Comparison of ENCODE assay signal across 27 cellular contexts in the genomic region with DNA sequence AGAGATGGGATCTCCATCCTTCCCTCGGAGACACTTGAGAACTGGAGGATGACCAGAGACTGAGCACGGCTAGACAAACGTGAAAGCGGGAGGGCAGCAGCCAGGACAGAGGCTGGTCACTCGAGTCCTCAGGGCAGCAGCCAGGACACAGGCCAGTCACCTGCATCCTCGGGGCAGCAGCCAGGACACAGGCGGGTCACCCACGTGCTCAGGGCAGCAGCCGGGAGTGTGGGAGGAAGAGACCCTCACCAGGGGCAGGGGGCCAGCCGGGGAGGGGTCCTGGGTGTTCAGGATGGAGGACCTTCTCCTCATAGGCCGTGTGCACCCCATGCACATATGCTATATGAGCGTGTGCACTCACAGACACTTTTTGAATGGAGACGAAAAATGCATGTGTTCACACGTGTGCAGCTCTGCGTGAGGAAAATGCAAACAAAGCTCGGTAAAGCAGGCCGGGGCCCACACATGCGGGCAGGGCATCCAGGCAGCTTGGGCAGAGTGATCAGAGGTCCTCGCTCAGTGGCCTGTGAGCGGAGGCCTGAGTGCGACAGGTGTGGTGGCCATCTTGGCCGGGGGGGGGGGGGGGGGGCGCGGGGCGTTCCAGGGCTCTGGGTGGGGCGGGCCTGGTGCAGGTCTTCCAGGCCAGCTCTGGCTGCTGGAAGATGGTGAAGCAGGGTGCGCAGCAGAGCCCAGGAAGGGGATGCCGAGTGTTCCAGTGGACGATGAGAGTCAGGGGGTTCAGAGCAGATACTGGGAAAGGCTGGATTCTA.
"Had no signal": no experiment of that assay in that cellular context is flagged by ENCODE, and none has a peak within 500 bp of the region (broad histone marks: within the 10 kb centered on the region; RNA-seq: fewer than 3 reads in every experiment).

No MANE protein-coding gene starts in this region.

- H2AFZ ChIP-seq: parathyroid adenoma had no signal

- H3K79me2 ChIP-seq: parathyroid adenoma had no signal

- H3K4me3 ChIP-seq: coronary artery, esophagus squamous epithelium, left ventricle myocardium inferior, lower lobe of right lung, right atrium auricular region, sigmoid colon, testis, tibial artery, upper lobe of left lung had no signal

- H3K36me3 ChIP-seq: esophagus squamous epithelium, left ventricle myocardium inferior, lower lobe of right lung, right atrium auricular region, sigmoid colon, tibial artery, upper lobe of left lung had no signal

- H3K36me3 Mint-ChIP-seq: immature natural killer cell; natural killer cell; stimulated activated memory B cell treated with anti-CD40 and anti-IgM and Interleukin-4, amounts not matched to agents 10 μg/mL and 1 μg/mL and 100 μg/mL, for 72 hours had no signal

- H3K4me3 Mint-ChIP-seq: immature natural killer cell; natural killer cell; neural crest cell; stimulated activated memory B cell treated with anti-CD40 and anti-IgM and Interleukin-4, amounts not matched to agents 10 μg/mL and 1 μg/mL and 100 μg/mL, for 72 hours had no signal

- H3K27me3 ChIP-seq: right atrium auricular region, sigmoid colon, testis, tibial artery, upper lobe of left lung had no signal

- H3K9ac ChIP-seq: parathyroid adenoma had no signal

- ATAC-seq: left colon; lower lobe of right lung; stimulated activated memory B cell treated with anti-CD40 and anti-IgM and Interleukin-4, amounts not matched to agents 10 μg/mL and 1 μg/mL and 100 μg/mL, for 72 hours; stimulated activated naive CD8-positive, alpha-beta T cell treated with anti-CD3 and anti-CD28 coated beads, Interleukin-15, Interleukin-2, amounts not matched to agents 100 U/mL and 50 U/mL, for 24 hours had no signal

- H3K9me3 ChIP-seq: esophagus squamous epithelium, left ventricle myocardium inferior, lower lobe of right lung, right atrium auricular region, sigmoid colon, testis, tibial artery, upper lobe of left lung had no signal

- DNase-seq: dermis blood vessel endothelial cell; effector memory CD4-positive, alpha-beta T cell; erythroblast; esophagus squamous epithelium; foreskin melanocyte; hypothalamus; immature natural killer cell; islet precursor cell; kidney glomerular epithelial cell; left colon; left ventricle myocardium inferior; lower lobe of right lung; natural killer cell; sigmoid colon; stimulated activated CD4-positive, alpha-beta T cell treated with anti-CD3 and anti-CD28 coated beads, Interleukin-2, amount 100 ng/mL, for 24 hours; stimulated activated CD4-positive, alpha-beta T cell treated with anti-CD3 and anti-CD28 coated beads, Interleukin-4, amount 100 ng/mL, for 4 hours; stimulated activated naive CD8-positive, alpha-beta T cell treated with anti-CD3 and anti-CD28 coated beads, Interleukin-15, Interleukin-2, amounts not matched to agents 100 U/mL and 50 U/mL, for 24 hours; substantia nigra; testis; tibial artery had no signal

- H3K4me1 ChIP-seq: left ventricle myocardium inferior, lower lobe of right lung, parathyroid adenoma, testis had no signal

- H3K4me1 Mint-ChIP-seq: stimulated activated memory B cell treated with anti-CD40 and anti-IgM and Interleukin-4, amounts not matched to agents 10 μg/mL and 1 μg/mL and 100 μg/mL, for 72 hours had no signal

- H3K27ac Mint-ChIP-seq: immature natural killer cell; natural killer cell; progenitor cell of endocrine pancreas; stimulated activated memory B cell treated with anti-CD40 and anti-IgM and Interleukin-4, amounts not matched to agents 10 μg/mL and 1 μg/mL and 100 μg/mL, for 72 hours had no signal

- H3K27ac ChIP-seq: coronary artery, esophagus squamous epithelium, left ventricle myocardium inferior, lower lobe of right lung, parathyroid adenoma, right atrium auricular region, sigmoid colon, testis, tibial artery, upper lobe of left lung had no signal

- H3K9me3 Mint-ChIP-seq: immature natural killer cell; natural killer cell; neural crest cell; stimulated activated memory B cell treated with anti-CD40 and anti-IgM and Interleukin-4, amounts not matched to agents 10 μg/mL and 1 μg/mL and 100 μg/mL, for 72 hours had no signal
